ENCODE assay signal across 8 cellular contexts in the genomic region with DNA sequence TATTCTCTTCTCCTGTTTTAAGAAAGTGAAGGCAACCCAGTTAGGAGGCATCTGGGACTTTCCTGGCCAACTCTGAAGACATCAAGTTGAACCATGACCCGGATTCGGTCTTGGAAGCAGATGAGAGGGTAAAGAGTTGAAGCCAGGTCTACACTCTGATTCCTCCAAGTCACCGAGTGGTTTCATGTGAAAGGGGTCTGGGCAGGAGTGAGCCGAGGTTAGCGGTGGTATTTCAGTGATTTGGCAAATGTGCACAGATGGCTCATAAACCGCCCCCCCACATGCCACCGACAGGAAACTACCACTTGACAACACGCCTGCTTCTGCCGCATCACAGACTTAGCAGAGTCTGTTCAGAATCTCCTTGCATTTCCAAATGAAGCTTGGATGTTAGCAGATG. TPM values are rescaled to one million over a fixed set of nuclear protein-coding genes. Genes with fewer than 3 reads are reported as not detected.
DNase-seq lines count a peak whose midpoint lies in the region; ATAC-seq and TF ChIP-seq lines count a peak whose summit lies in the region.

No MANE protein-coding gene starts in this region.

- peak; percentile 75 for ATAC-seq in GM19463 (IDR thresholded peaks at IDR 0.05; ENCODE audit: unreplicated experiment)
- ATAC-seq in naive thymus-derived CD4-positive, alpha-beta T cell = peak; percentile 86

- no peaks in the 10 kb centered on the region for H3K36me3 Mint-ChIP-seq in activated CD4-positive, alpha-beta memory T cell treated with anti-CD3 and anti-CD28 coated beads for 36 hours
- H3K36me3 Mint-ChIP-seq in naive thymus-derived CD4-positive, alpha-beta T cell = no peaks in the 10 kb centered on the region

- POLR2A ChIA-PET in activated CD4-positive, alpha-beta memory T cell treated with anti-CD3 and anti-CD28 coated beads for 36 hours (lab: Charles Lee) = interaction anchor here (1.4 kb wide), 1 partner anchor 77 kb away, joined by 3 read pairs; no protein-coding TSS in a partner anchor
- POLR2A ChIA-PET in naive thymus-derived CD4-positive, alpha-beta T cell (lab: Charles Lee) = interaction anchor here (0.6 to 6.2 kb wide), 11 partner anchors 9 to 399 kb away, joined by 3 to 50 read pairs (median 6); partner anchors contain the start of genes GIMAP1 and REPIN1

- peak overlapping the region; percentile 62 for H3K4me3 Mint-ChIP-seq in activated CD4-positive, alpha-beta memory T cell treated with anti-CD3 and anti-CD28 coated beads for 36 hours
- peak overlapping the region; percentile 47 to 85 (median 75) for H3K4me3 Mint-ChIP-seq in naive thymus-derived CD4-positive, alpha-beta T cell

- no peaks in the 10 kb centered on the region for H3K27me3 ChIP-seq in naive thymus-derived CD4-positive, alpha-beta T cell (ENCODE audit: control insufficient read depth in 2 of 2, insufficient read depth in 2 of 2, low read length in 2 of 2)
- H3K27me3 ChIP-seq in brain microvascular endothelial cell (replicated peaks) = no peaks in the 10 kb centered on the region

- H3K9me3 ChIP-seq in naive thymus-derived CD4-positive, alpha-beta T cell (ENCODE audit: control insufficient read depth in 2 of 3, low read length in 3 of 3) = no peaks in the 10 kb centered on the region

- H3K4me1 ChIP-seq in naive thymus-derived CD4-positive, alpha-beta T cell (ENCODE audit: control insufficient read depth in 2 of 2, insufficient read depth in 2 of 2, low read length in 2 of 2) = peaks cover 6 to 28% of the 10 kb centered on the region in 2 donors

- in situ Hi-C loops in brain microvascular endothelial cell (cut with HindIII; ENCODE audit: low pct_ligation_motif_present, low sequenced_read_pairs) = no loop called here

- intact Hi-C loops in activated CD4-positive, alpha-beta memory T cell treated with anti-CD3 and anti-CD28 coated beads for 36 hours (cut with micrococcal nuclease) = loop anchor here (1.0 to 2.0 kb wide), 5 partner anchors 12 to 400 kb away; no protein-coding TSS in a partner anchor
- intact Hi-C loops in naive thymus-derived CD4-positive, alpha-beta T cell (cut with micrococcal nuclease) = loop anchor here (1.0 to 5.0 kb wide), 7 partner anchors 10 to 398 kb away; partner anchors contain the start of genes GIMAP7 (in 2 of the 2), ZNF775 (in 2 of the 2), ACTR3C (in 1 of the 2) and GIMAP5 (in 1 of the 2)

- H3K9me3 Mint-ChIP-seq in activated CD4-positive, alpha-beta memory T cell treated with anti-CD3 and anti-CD28 coated beads for 36 hours = no peaks in the 10 kb centered on the region
- H3K9me3 Mint-ChIP-seq in naive thymus-derived CD4-positive, alpha-beta T cell = peaks cover 0 to 2% (median 0%) of the 10 kb centered on the region in 11 donors

- H3K4me3 ChIP-seq in naive thymus-derived CD4-positive, alpha-beta T cell (ENCODE audit: low read length) = peak overlapping the region; percentile 35
- no peak overlapping the region for H3K4me3 ChIP-seq in brain microvascular endothelial cell (ENCODE audit: low read depth, low read length)

- no peaks in the 10 kb centered on the region for H3K27me3 Mint-ChIP-seq in activated CD4-positive, alpha-beta memory T cell treated with anti-CD3 and anti-CD28 coated beads for 36 hours
- H3K27me3 Mint-ChIP-seq in naive thymus-derived CD4-positive, alpha-beta T cell = peaks cover 0 to 4% (median 0%) of the 10 kb centered on the region in 5 donors

- H3K36me3 ChIP-seq in naive thymus-derived CD4-positive, alpha-beta T cell (ENCODE audit: control insufficient read depth in 2 of 3, insufficient read depth in 3 of 3, low read length in 3 of 3) = no peaks in the 10 kb centered on the region
- H3K36me3 ChIP-seq in brain microvascular endothelial cell (replicated peaks) = no peaks in the 10 kb centered on the region

- CTCF ChIA-PET in activated CD4-positive, alpha-beta memory T cell treated with anti-CD3 and anti-CD28 coated beads for 36 hours (lab: Charles Lee) = interaction anchor here (0.8 to 2.8 kb wide), 8 partner anchors 11 to 65 kb away, joined by 3 to 19 read pairs (median 5); partner anchors contain the start of gene REPIN1
- CTCF ChIA-PET in naive thymus-derived CD4-positive, alpha-beta T cell (lab: Charles Lee) = interaction anchor here (0.6 to 1.7 kb wide), 5 partner anchors 11 to 60 kb away, joined by 3 to 5 read pairs (median 4); partner anchors contain the start of gene REPIN1

- peak overlapping the region; percentile 72 for H3K27ac ChIP-seq in naive thymus-derived CD4-positive, alpha-beta T cell (ENCODE audit: low read depth, low read length)
- H3K27ac ChIP-seq in brain microvascular endothelial cell = no peak overlapping the region

- no peak for TF ChIP-seq CTCF in brain microvascular endothelial cell (IDR thresholded peaks at IDR 0.05; ENCODE audit: low read depth, low read length, missing control alignments)

- DNase-seq in NAMALWA (ENCODE audit: low spot score) = peak; percentile 92
- peak; percentile 82 for DNase-seq in activated CD4-positive, alpha-beta memory T cell treated with anti-CD3 and anti-CD28 coated beads for 36 hours
- peak in 7 of 9 donors; percentile 66 to 83 (median 74) for DNase-seq in naive thymus-derived CD4-positive, alpha-beta T cell
- no peak for DNase-seq in KG1 (lab: John Stamatoyannopoulos, UW)
- DNase-seq in NCI-H345 (lab: John Stamatoyannopoulos, UW) = no peak
- no peak for DNase-seq in retina
- DNase-seq in brain microvascular endothelial cell = no peak

- H3K27ac Mint-ChIP-seq in activated CD4-positive, alpha-beta memory T cell treated with anti-CD3 and anti-CD28 coated beads for 36 hours = peak overlapping the region; percentile 86
- H3K27ac Mint-ChIP-seq in naive thymus-derived CD4-positive, alpha-beta T cell = peak overlapping the region; percentile 85 to 93 (median 89)

- H3K4me1 Mint-ChIP-seq in activated CD4-positive, alpha-beta memory T cell treated with anti-CD3 and anti-CD28 coated beads for 36 hours (ENCODE audit: low read depth) = peaks cover 36% of the 10 kb centered on the region
- peaks cover 17 to 49% (median 42%) of the 10 kb centered on the region in 7 donors for H3K4me1 Mint-ChIP-seq in naive thymus-derived CD4-positive, alpha-beta T cell

RNA-seq across cellular contexts. Expression of gene REPIN1, which starts 11.3 kb away (rescaled TPM):
- total RNA-seq in activated CD4-positive, alpha-beta memory T cell treated with anti-CD3 and anti-CD28 coated beads for 36 hours = 10 to 100 TPM; 52.3 to 56.9 TPM
- total RNA-seq in naive thymus-derived CD4-positive, alpha-beta T cell = 100 to 1,000 TPM in 1 of 5 experiments, 10 to 100 TPM in 4; 68.5 to 103 (median 79.7) TPM
- polyA plus RNA-seq in naive thymus-derived CD4-positive, alpha-beta T cell = 10 to 100 TPM; 46.7 to 77.0 TPM

RNA-seq across cellular contexts. Expression of gene RARRES2, which starts 15.8 kb away (rescaled TPM):
- total RNA-seq in activated CD4-positive, alpha-beta memory T cell treated with anti-CD3 and anti-CD28 coated beads for 36 hours = not detected
- total RNA-seq in naive thymus-derived CD4-positive, alpha-beta T cell = under 1 TPM in 1 of 5 experiments, not detected in 4; 0.38 TPM
- not detected for polyA plus RNA-seq in naive thymus-derived CD4-positive, alpha-beta T cell

RNA-seq across cellular contexts. Expression of gene ZNF775, which starts 21.9 kb away (rescaled TPM):
- total RNA-seq in activated CD4-positive, alpha-beta memory T cell treated with anti-CD3 and anti-CD28 coated beads for 36 hours = 1 to 10 TPM; 6.0 to 6.8 TPM
- 1 to 10 TPM; 1.1 to 5.7 (median 4.3) TPM for total RNA-seq in naive thymus-derived CD4-positive, alpha-beta T cell
- polyA plus RNA-seq in naive thymus-derived CD4-positive, alpha-beta T cell = 1 to 10 TPM; 3.3 to 7.4 TPM

RNA-seq across cellular contexts. Expression of gene ACTR3C, which starts 33.9 kb away (rescaled TPM):
- total RNA-seq in activated CD4-positive, alpha-beta memory T cell treated with anti-CD3 and anti-CD28 coated beads for 36 hours = 1 to 10 TPM; 8.0 to 8.8 TPM
- 10 to 100 TPM in 3 of 5 experiments, 1 to 10 TPM in 2; 7.0 to 13.2 (median 10.6) TPM for total RNA-seq in naive thymus-derived CD4-positive, alpha-beta T cell
- polyA plus RNA-seq in naive thymus-derived CD4-positive, alpha-beta T cell = 1 to 10 TPM; 4.8 to 6.2 TPM

RNA-seq across cellular contexts. Expression of gene LRRC61, which starts 34.1 kb away (rescaled TPM):
- 10 to 100 TPM; 26.1 to 27.1 TPM for total RNA-seq in activated CD4-positive, alpha-beta memory T cell treated with anti-CD3 and anti-CD28 coated beads for 36 hours
- total RNA-seq in naive thymus-derived CD4-positive, alpha-beta T cell = 10 to 100 TPM in 3 of 5 experiments, 1 to 10 TPM in 2; 8.3 to 30.0 (median 11.5) TPM
- 10 to 100 TPM; 18.2 to 21.6 TPM for polyA plus RNA-seq in naive thymus-derived CD4-positive, alpha-beta T cell

Comparison
In these comparisons a context has a peak if more than half of its experiments do, and no peak if none do; other contexts are left out.
1. DNase-seq: peak in NAMALWA (single experiment), activated CD4-positive, alpha-beta memory T cell treated with anti-CD3 and anti-CD28 coated beads for 36 hours (single experiment) and naive thymus-derived CD4-positive, alpha-beta T cell (7 of 9); none in KG1 (single experiment), NCI-H345 (single experiment), retina (single experiment) and brain microvascular endothelial cell (single experiment).